In the genomic region with DNA sequence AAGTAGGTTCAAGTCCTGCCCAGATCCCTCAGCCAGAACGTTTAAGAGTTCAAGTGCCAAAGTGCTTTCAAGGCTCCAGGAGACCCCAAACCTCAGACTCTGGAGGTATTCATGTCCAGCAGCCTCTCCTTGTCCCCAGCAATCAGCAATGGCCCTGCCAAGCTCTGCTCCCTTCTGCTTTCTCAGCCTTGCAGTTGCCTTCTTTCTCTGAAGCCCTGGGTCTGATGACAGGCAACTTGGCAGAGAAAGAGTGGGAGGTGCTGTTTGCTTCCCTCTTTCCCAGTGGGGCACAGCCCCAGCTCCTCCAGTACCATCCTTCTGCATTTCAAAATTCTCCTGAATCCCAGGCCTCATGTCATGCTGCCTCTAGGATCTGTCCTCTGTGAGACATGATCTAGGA, we compare ENCODE assay signal across 21 cellular contexts. TPM values are rescaled to one million over a fixed set of nuclear protein-coding genes. Genes with fewer than 3 reads are reported as not detected.
DNase-seq lines count a peak whose midpoint lies in the region; ATAC-seq and TF ChIP-seq lines count a peak whose summit lies in the region.
"Had no signal": no experiment of that assay in that cellular context is flagged by ENCODE, and none has a peak within 500 bp of the region (broad histone marks: within the 10 kb centered on the region; RNA-seq: fewer than 3 reads in every experiment).

No MANE protein-coding gene starts in this region.

- no peaks in the 10 kb centered on the region for H3K79me2 ChIP-seq in osteoblast (ENCODE audit: insufficient read depth, low read length)

- DNase-seq in DMS 273 (lab: John Stamatoyannopoulos, UW; ENCODE audit: unreplicated experiment) (peak; percentile 51), DMS 273 treated with DMSO at 0.1 percent for 48 hours (lab: John Stamatoyannopoulos, UW) (no peak), glutamatergic neuron (no peak), osteoblast (ENCODE audit: insufficient read length, low spot score, missing footprints) (peak; percentile 6), superior temporal gyrus (ENCODE audit: extremely low spot score) (peak; percentile 41), HUDEP-2 (lab: John Stamatoyannopoulos, UW; ENCODE audit: unreplicated experiment in 76 of 76) (no peak), ACHN (no peak)
- DNase-seq in stimulated activated naive B cell treated with anti-CD40 and anti-IgM and Interleukin-4, amounts not matched to agents 10 μg/mL and 1 μg/mL and 100 μg/mL, for 72 hours = no peak
- DNase-seq: DMS79, H9, NCI-H1105, NCI-H146, NCI-H2081, NCI-H2171, NCI-H345, NCI-H82, OCI-M1 had no signal

- peak overlapping the region; percentile 27 for H3K4me3 Mint-ChIP-seq in glutamatergic neuron (ENCODE audit: unreplicated experiment)
- H3K4me3 Mint-ChIP-seq in stimulated activated naive B cell treated with anti-CD40 and anti-IgM and Interleukin-4, amounts not matched to agents 10 μg/mL and 1 μg/mL and 100 μg/mL, for 72 hours = no peak overlapping the region
- H3K4me3 Mint-ChIP-seq: CD14-positive monocyte, H9 had no signal

- H3K4me2 ChIP-seq in osteoblast (ENCODE audit: insufficient read depth, low read length) = no peak overlapping the region
- H3K4me2 ChIP-seq: KMS-11 had no signal

- H3K4me3 ChIP-seq in osteoblast (ENCODE audit: insufficient read depth, low read length) = no peak overlapping the region

- peaks cover 32% of the 10 kb centered on the region for H3K9me3 Mint-ChIP-seq in glutamatergic neuron (ENCODE audit: unreplicated experiment)
- H3K9me3 Mint-ChIP-seq in stimulated activated naive B cell treated with anti-CD40 and anti-IgM and Interleukin-4, amounts not matched to agents 10 μg/mL and 1 μg/mL and 100 μg/mL, for 72 hours = no peaks in the 10 kb centered on the region
- H3K9me3 Mint-ChIP-seq: CD14-positive monocyte, H9 had no signal

- TF ChIP-seq CTCF in glutamatergic neuron (IDR thresholded peaks at IDR 0.05; ENCODE audit: partially characterized antibody, unreplicated experiment) = no peak
- TF ChIP-seq CTCF in osteoblast (IDR thresholded peaks at IDR 0.05; ENCODE audit: extremely low read depth, low read depth, low read length) = no peak

- H3K27ac Mint-ChIP-seq in glutamatergic neuron (ENCODE audit: unreplicated experiment) = peak overlapping the region; percentile 63
- no peak overlapping the region for H3K27ac Mint-ChIP-seq in stimulated activated naive B cell treated with anti-CD40 and anti-IgM and Interleukin-4, amounts not matched to agents 10 μg/mL and 1 μg/mL and 100 μg/mL, for 72 hours
- H3K27ac Mint-ChIP-seq: CD14-positive monocyte, H9 had no signal

- no peaks in the 10 kb centered on the region for H4K20me1 ChIP-seq in osteoblast (ENCODE audit: insufficient read depth, low read length)

- H3K27me3 ChIP-seq in osteoblast (ENCODE audit: insufficient read depth, low read length) = peaks cover 25% of the 10 kb centered on the region

- H3K9me3 ChIP-seq in osteoblast (ENCODE audit: low read depth, low read length) = no peaks in the 10 kb centered on the region

- H3K27me3 Mint-ChIP-seq in glutamatergic neuron (ENCODE audit: unreplicated experiment) = peaks cover 18% of the 10 kb centered on the region
- peaks cover 32 to 45% of the 10 kb centered on the region in 2 donors for H3K27me3 Mint-ChIP-seq in stimulated activated naive B cell treated with anti-CD40 and anti-IgM and Interleukin-4, amounts not matched to agents 10 μg/mL and 1 μg/mL and 100 μg/mL, for 72 hours

- peaks cover 5% of the 10 kb centered on the region for H3K36me3 Mint-ChIP-seq in glutamatergic neuron (ENCODE audit: unreplicated experiment)
- no peaks in the 10 kb centered on the region for H3K36me3 Mint-ChIP-seq in stimulated activated naive B cell treated with anti-CD40 and anti-IgM and Interleukin-4, amounts not matched to agents 10 μg/mL and 1 μg/mL and 100 μg/mL, for 72 hours
- H3K36me3 Mint-ChIP-seq: CD14-positive monocyte had no signal

- no peak overlapping the region for H2AFZ ChIP-seq in osteoblast (ENCODE audit: low read length)

- no peaks in the 10 kb centered on the region for H3K4me1 ChIP-seq in osteoblast (ENCODE audit: insufficient read depth, low read length)

- H3K4me1 Mint-ChIP-seq in glutamatergic neuron (ENCODE audit: low read depth, unreplicated experiment) = peaks cover 62% of the 10 kb centered on the region
- peaks cover 6 to 9% of the 10 kb centered on the region in 2 donors for H3K4me1 Mint-ChIP-seq in stimulated activated naive B cell treated with anti-CD40 and anti-IgM and Interleukin-4, amounts not matched to agents 10 μg/mL and 1 μg/mL and 100 μg/mL, for 72 hours
- H3K4me1 Mint-ChIP-seq: CD14-positive monocyte had no signal

- no peak overlapping the region for H3K27ac ChIP-seq in osteoblast (ENCODE audit: low read depth, low read length)
- H3K27ac ChIP-seq: 22Rv1, KMS-11 had no signal

- ATAC-seq in stimulated activated naive B cell treated with anti-CD40 and anti-IgM and Interleukin-4, amounts not matched to agents 10 μg/mL and 1 μg/mL and 100 μg/mL, for 72 hours (replicated peaks) = no peak

- no peaks in the 10 kb centered on the region for H3K36me3 ChIP-seq in osteoblast (ENCODE audit: insufficient read depth, low read length)

- in situ Hi-C loops in ACHN (cut with HindIII; ENCODE audit: low pct_ligation_motif_present, low pct_unique_long_range_greater_than_20kb, low sequenced_read_pairs) = no loop called here

RNA-seq across cellular contexts. Expression of gene ATP2B2, which starts 40.2 kb away (rescaled TPM):
- total RNA-seq in glutamatergic neuron (ENCODE audit: unreplicated experiment) (31.2 TPM), osteoblast (not detected in 2 replicates)
- total RNA-seq: SK-MEL-5 had no signal

Comparison
In these comparisons a context has a peak if more than half of its experiments do, and no peak if none do; other contexts are left out.
1. DNase-seq: peak in DMS 273 (single experiment), osteoblast (single experiment) and superior temporal gyrus (single experiment); none in DMS 273 treated with DMSO at 0.1 percent for 48 hours (single experiment), glutamatergic neuron (single experiment), HUDEP-2 (0 of 76), stimulated activated naive B cell treated with anti-CD40 and anti-IgM and Interleukin-4, amounts not matched to agents 10 μg/mL and 1 μg/mL and 100 μg/mL, for 72 hours (single experiment) and ACHN (single experiment).
2. RNA of gene ATP2B2, which starts 40.2 kb away (total RNA-seq): 31.2 TPM in glutamatergic neuron (single experiment); not detected in osteoblast; every median in the first group is over 10 times any median in the second.